20 cellular contexts compared by ENCODE assay signal in the genomic region with DNA sequence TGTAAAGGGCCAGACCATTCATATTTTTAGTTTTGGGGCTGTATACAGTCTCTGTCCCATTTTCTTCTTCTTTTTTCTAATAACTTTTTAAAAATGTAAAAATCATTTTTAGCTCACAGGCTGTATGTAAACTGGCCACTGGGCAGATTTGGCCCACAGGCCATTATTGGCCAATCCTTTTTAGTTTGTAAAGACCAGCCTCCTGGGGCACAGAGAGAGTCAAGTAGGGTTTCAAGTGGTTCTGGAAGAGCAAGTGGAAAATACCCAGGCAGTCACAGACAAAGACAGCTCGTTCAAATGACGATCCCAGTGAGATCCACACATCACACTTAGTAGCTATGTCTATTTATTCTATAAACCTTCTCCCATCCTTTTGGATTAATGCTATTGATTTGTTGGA.
DNase-seq lines count a peak whose midpoint lies in the region.
"Had no signal": no experiment of that assay in that cellular context is flagged by ENCODE, and none has a peak within 500 bp of the region (broad histone marks: within the 10 kb centered on the region; RNA-seq: fewer than 3 reads in every experiment).

No MANE protein-coding gene starts in this region.

- peak in 2 of 3 experiments; percentile 40 to 58 for DNase-seq in NCI-H1417 (lab: John Stamatoyannopoulos, UW)
- no peak for DNase-seq in NCI-H1417 treated with DMSO at 0.1 percent for 48 hours (lab: John Stamatoyannopoulos, UW)
- DNase-seq in NCI-H1092 (lab: John Stamatoyannopoulos, UW) = peak; percentile 17
- peak; percentile 41 for DNase-seq in NCI-H345 treated with DMSO at 0.1 percent for 48 hours (lab: John Stamatoyannopoulos, UW; ENCODE audit: unreplicated experiment)
- no peak for DNase-seq in mesendoderm
- no peak for DNase-seq in middle frontal gyrus (ENCODE audit: extremely low spot score, low spot score)
- no peak for DNase-seq in CD1c-positive myeloid dendritic cell (ENCODE audit: extremely low spot score)
- no peak for DNase-seq in OCI-M1 (lab: John Stamatoyannopoulos, UW)
- DNase-seq: 8988T; CD8-positive, alpha-beta T cell; KBM-7; MM.1S; NCI-H1105; NCI-H1694; NCI-H82; PC-9; RPMI8226; SHP77; T-helper 17 cell had no signal

- no peaks in the 10 kb centered on the region for H3K79me2 ChIP-seq in mesendoderm (ENCODE audit: control insufficient read depth, insufficient read depth, low read length)

- H3K4me3 ChIP-seq in mesendoderm (ENCODE audit: low read length) = no peak overlapping the region
- H3K4me3 ChIP-seq: BLaER1 treated with 17β-estradiol and CSF1 and Interleukin-3, amounts not matched to agents 10 nM and 100 nM; PC-9 had no signal

- no peak overlapping the region for H3K23ac ChIP-seq in mesendoderm (ENCODE audit: low read length)

- no peak overlapping the region for H4K5ac ChIP-seq in mesendoderm (ENCODE audit: low read length)

- no peak overlapping the region for H3K56ac ChIP-seq in mesendoderm (ENCODE audit: low read length)

- no peaks in the 10 kb centered on the region for H3K36me3 ChIP-seq in mesendoderm (ENCODE audit: control insufficient read depth, insufficient read depth, low read length)
- H3K36me3 ChIP-seq: BLaER1 treated with 17β-estradiol and CSF1 and Interleukin-3, amounts not matched to agents 10 nM and 100 nM had no signal

- no peak overlapping the region for H3K4me2 ChIP-seq in mesendoderm (ENCODE audit: low read length)
- H3K4me2 ChIP-seq: BLaER1 treated with 17β-estradiol and CSF1 and Interleukin-3, amounts not matched to agents 10 nM and 100 nM; PC-9 had no signal

- no peak overlapping the region for H3K4ac ChIP-seq in mesendoderm (ENCODE audit: low read depth, low read length)

- H4K8ac ChIP-seq in mesendoderm (ENCODE audit: low read depth, low read length) = no peak overlapping the region

- H2BK5ac ChIP-seq in mesendoderm (ENCODE audit: low read length) = no peak overlapping the region

- H3K27ac ChIP-seq in mesendoderm (ENCODE audit: low read depth, low read length) = no peak overlapping the region
- H3K27ac ChIP-seq: BLaER1 treated with 17β-estradiol and CSF1 and Interleukin-3, amounts not matched to agents 10 nM and 100 nM; PC-9 had no signal

- peak overlapping the region; percentile 74 for H2BK15ac ChIP-seq in mesendoderm (replicated peaks; ENCODE audit: low read depth)

- H3K9ac ChIP-seq in mesendoderm (ENCODE audit: low read length) = no peak overlapping the region
- H3K9ac ChIP-seq: BLaER1 treated with 17β-estradiol and CSF1 and Interleukin-3, amounts not matched to agents 10 nM and 100 nM had no signal

- H3K27me3 ChIP-seq in mesendoderm (ENCODE audit: insufficient read depth, low read length, poor library complexity) = no peaks in the 10 kb centered on the region
- H3K27me3 ChIP-seq: BLaER1 treated with 17β-estradiol and CSF1 and Interleukin-3, amounts not matched to agents 10 nM and 100 nM had no signal

- no peaks in the 10 kb centered on the region for H3K4me1 ChIP-seq in mesendoderm (ENCODE audit: control insufficient read depth, low read depth, low read length)

- H2BK120ac ChIP-seq in mesendoderm (ENCODE audit: low read depth, low read length) = no peak overlapping the region

- WGBS in mesendoderm (ENCODE audit: extremely low coverage, insufficient coverage, low lambda C conversion rate) = no CpG with 5 or more reads among the region's 2 CpGs

- H3K79me1 ChIP-seq in mesendoderm (ENCODE audit: low read length) = no peaks in the 10 kb centered on the region

- peak overlapping the region; percentile 92 for H3K18ac ChIP-seq in mesendoderm (ENCODE audit: low read length)

- H2AK5ac ChIP-seq in mesendoderm (ENCODE audit: low read length) = no peak overlapping the region

Comparison
In these comparisons a context has a peak if more than half of its experiments do, and no peak if none do; other contexts are left out.
1. DNase-seq: peak in NCI-H1417 (2 of 3), NCI-H1092 (single experiment) and NCI-H345 treated with DMSO at 0.1 percent for 48 hours (single experiment); none in NCI-H1417 treated with DMSO at 0.1 percent for 48 hours (single experiment), mesendoderm (single experiment), middle frontal gyrus (single experiment), CD1c-positive myeloid dendritic cell (single experiment) and OCI-M1 (single experiment).